In genomic region chr11:3421608-3422379, GRCh38 we compare ENCODE assay signal across 1 cellular context.
TF ChIP-seq lines count a peak whose summit lies in the region.

No MANE protein-coding gene starts in this region.

TF ChIP-seq in H1, 55 proteins besides CTCF, POLR2A, EP300 and RAD21 (continued from another document):
- TF ChIP-seq PHF8 (conservative IDR thresholded peaks at IDR 0.05; ENCODE audit: low read depth, low read length) (peak; percentile 23; the same call in 1 of the 2 replicates), KDM4A (IDR thresholded peaks at IDR 0.05; ENCODE audit: low read depth, low read length, severe bottlenecking) (peak; percentile 8), SIN3A (conservative IDR thresholded peaks at IDR 0.05 in 1 of 2, IDR thresholded peaks at IDR 0.05 in 1 of 2; ENCODE audit: low read depth in 1 of 2, low read length in 2 of 2) (peak in 1 of 2 experiments; percentile 51; a peak in 1 of 4 replicates), POLR2AphosphoS5 (IDR thresholded peaks at IDR 0.05; ENCODE audit: low read depth, low read length) (peak; percentile 78; the same call in 1 of the 2 replicates)
- TF ChIP-seq, protein P1, sequence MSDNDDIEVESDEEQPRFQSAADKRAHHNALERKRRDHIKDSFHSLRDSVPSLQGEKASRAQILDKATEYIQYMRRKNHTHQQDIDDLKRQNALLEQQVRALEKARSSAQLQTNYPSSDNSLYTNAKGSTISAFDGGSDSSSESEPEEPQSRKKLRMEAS (IDR thresholded peaks at IDR 0.05) = peak; percentile 41
